In the genomic region with DNA sequence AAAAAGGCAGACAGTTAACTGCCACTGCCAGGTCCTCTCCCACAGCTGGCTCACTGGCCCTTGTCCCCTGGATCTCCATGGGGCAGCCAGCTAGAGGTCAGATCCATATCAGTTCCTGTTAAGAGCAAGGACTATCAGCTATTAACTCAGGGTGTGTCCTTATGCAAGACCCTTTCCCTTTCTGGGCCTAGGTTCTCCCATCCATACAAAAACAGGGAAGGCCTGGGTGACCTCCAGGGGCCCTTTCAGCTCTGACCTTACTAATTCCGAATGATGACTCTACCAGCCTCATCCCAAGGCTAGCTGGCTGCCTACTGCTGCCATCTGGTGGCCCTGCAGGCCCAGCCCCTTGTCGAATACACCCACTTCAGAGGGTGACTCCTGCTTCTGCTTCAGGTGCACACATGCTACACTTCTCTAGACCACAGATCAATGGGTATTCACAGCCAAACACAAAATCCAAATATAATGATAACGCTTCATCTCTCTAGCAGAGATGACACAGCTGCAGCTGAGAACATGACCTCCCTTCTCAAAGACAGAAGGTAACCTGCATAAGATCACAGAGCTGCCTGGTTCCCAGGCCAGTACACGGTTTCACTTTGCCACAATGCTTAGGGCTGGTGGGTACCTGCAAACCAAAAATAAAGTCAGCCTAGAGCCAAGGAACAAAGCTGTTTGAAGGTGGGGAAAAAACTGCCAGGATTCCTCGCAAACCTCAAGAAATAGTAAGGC, we compare ENCODE assay signal across 8 cellular contexts. TPM values are rescaled to one million over a fixed set of nuclear protein-coding genes. Genes with fewer than 3 reads are reported as not detected.
DNase-seq lines count a peak whose midpoint lies in the region; ATAC-seq and TF ChIP-seq lines count a peak whose summit lies in the region.

No MANE protein-coding gene starts in this region.

- POLR2A ChIA-PET in activated CD4-positive, alpha-beta memory T cell treated with anti-CD3 and anti-CD28 coated beads, Interleukin-2, amount 10 ng/mL, durations not matched to agents 7 days and 5 days (lab: Charles Lee): interaction anchor here (0.6 kb wide), 1 partner anchor 317 kb away, joined by 3 read pairs; no protein-coding TSS in a partner anchor

- CTCF ChIA-PET in activated CD4-positive, alpha-beta memory T cell treated with anti-CD3 and anti-CD28 coated beads, Interleukin-2, amount 10 ng/mL, durations not matched to agents 7 days and 5 days (lab: Charles Lee): interaction anchor here (0.7 to 7.8 kb wide), 14 partner anchors 8 to 380 kb away, joined by 3 to 130 read pairs (median 5); a partner anchor contains a TSS

- H3K27me3 Mint-ChIP-seq in activated CD4-positive, alpha-beta memory T cell treated with anti-CD3 and anti-CD28 coated beads, Interleukin-2, amount 10 ng/mL, durations not matched to agents 7 days and 5 days: no peaks in the 10 kb centered on the region

- H3K4me1 Mint-ChIP-seq in activated CD4-positive, alpha-beta memory T cell treated with anti-CD3 and anti-CD28 coated beads, Interleukin-2, amount 10 ng/mL, durations not matched to agents 7 days and 5 days: no peaks in the 10 kb centered on the region

- H3K4me3 ChIP-seq in retinal pigment epithelial cell (ENCODE audit: low read length): no peak overlapping the region

- peak; percentile 14 to 45 for DNase-seq in AML-193 (lab: John Stamatoyannopoulos, UW)
- DNase-seq in NCI-H2029 treated with DMSO at 0.1 percent for 48 hours (lab: John Stamatoyannopoulos, UW): peak; percentile 50
- DNase-seq in activated CD4-positive, alpha-beta memory T cell treated with anti-CD3 and anti-CD28 coated beads, Interleukin-2, amount 10 ng/mL, durations not matched to agents 7 days and 5 days: peak; percentile 33
- DNase-seq in head of caudate nucleus: peak; percentile 24 to 83 (median 67)
- no peak for DNase-seq in retinal pigment epithelial cell (ENCODE audit: low read depth)

- H3K27ac Mint-ChIP-seq in activated CD4-positive, alpha-beta memory T cell treated with anti-CD3 and anti-CD28 coated beads, Interleukin-2, amount 10 ng/mL, durations not matched to agents 7 days and 5 days: no peak overlapping the region

- no peaks in the 10 kb centered on the region for H3K9me3 Mint-ChIP-seq in activated CD4-positive, alpha-beta memory T cell treated with anti-CD3 and anti-CD28 coated beads, Interleukin-2, amount 10 ng/mL, durations not matched to agents 7 days and 5 days

- no peak overlapping the region for H3K4me3 Mint-ChIP-seq in activated CD4-positive, alpha-beta memory T cell treated with anti-CD3 and anti-CD28 coated beads, Interleukin-2, amount 10 ng/mL, durations not matched to agents 7 days and 5 days

- intact Hi-C loops in head of caudate nucleus (cut with DNase I): loop anchor here (5.0 kb wide), 1 partner anchor 246 kb away; a partner anchor contains a TSS

- H3K36me3 Mint-ChIP-seq in activated CD4-positive, alpha-beta memory T cell treated with anti-CD3 and anti-CD28 coated beads, Interleukin-2, amount 10 ng/mL, durations not matched to agents 7 days and 5 days (ENCODE audit: low read depth): peaks cover 9% of the 10 kb centered on the region

- TF ChIP-seq CTCF in GM12874 (IDR thresholded peaks at IDR 0.05; ENCODE audit: insufficient read depth, low read depth, low read length) (peak; percentile 74), retinal pigment epithelial cell (conservative IDR thresholded peaks at IDR 0.05; ENCODE audit: low read depth, low read length) (peak; percentile 93)

- ATAC-seq in HG03378 (IDR thresholded peaks at IDR 0.05; ENCODE audit: unreplicated experiment) (no peak), GM21526 (IDR thresholded peaks at IDR 0.05; ENCODE audit: low FRiP score, unreplicated experiment) (no peak)

RNA-seq across cellular contexts. Expression of a gene that starts 34.1 kb away (rescaled TPM):
- total RNA-seq in activated CD4-positive, alpha-beta memory T cell treated with anti-CD3 and anti-CD28 coated beads, Interleukin-2, amount 10 ng/mL, durations not matched to agents 7 days and 5 days: 10 to 100 TPM; 33.9 to 34.2 TPM
